Comparison of ENCODE assay signal across 10 cellular contexts in the genomic region with DNA sequence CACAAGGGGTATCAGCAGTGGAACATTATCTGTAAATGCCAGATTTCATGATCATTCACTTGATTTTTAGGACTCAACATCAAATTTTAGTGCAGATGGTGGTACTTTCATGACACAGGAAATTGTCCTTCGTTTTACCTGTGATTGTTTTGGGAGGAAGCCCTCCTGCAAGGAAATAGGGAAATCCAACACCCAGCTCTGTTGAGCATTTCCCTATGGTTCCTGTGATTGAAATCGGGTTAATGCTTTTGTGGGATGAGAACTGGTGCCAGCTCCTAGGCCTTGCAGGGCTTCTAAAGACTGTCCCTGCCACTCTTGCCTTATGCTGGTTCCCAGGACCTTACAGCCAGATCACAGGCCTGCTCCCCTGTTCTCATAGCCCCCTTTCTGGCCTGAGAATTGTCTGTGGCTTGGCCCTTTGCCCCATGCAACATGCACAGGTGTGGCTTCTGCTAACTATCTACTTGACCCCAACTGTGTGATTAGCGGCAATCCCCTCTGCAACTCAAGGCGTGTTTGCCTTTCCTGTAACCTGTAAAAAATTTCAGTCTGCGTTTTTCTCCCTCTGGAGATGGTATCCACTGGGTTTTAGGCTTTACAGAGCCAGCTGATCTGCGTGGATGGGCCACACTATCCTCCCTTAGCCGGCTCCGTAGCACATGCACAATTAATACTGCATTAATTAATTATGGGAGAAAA.
DNase-seq lines count a peak whose midpoint lies in the region; ATAC-seq and TF ChIP-seq lines count a peak whose summit lies in the region.
"Had no signal": no experiment of that assay in that cellular context is flagged by ENCODE, and none has a peak within 500 bp of the region (broad histone marks: within the 10 kb centered on the region; RNA-seq: fewer than 3 reads in every experiment).

No MANE protein-coding gene starts in this region.

- ATAC-seq in GM19397 (IDR thresholded peaks at IDR 0.05; ENCODE audit: unreplicated experiment) (peak; percentile 44), HG03103 (IDR thresholded peaks at IDR 0.05; ENCODE audit: low read depth, unreplicated experiment) (peak; percentile 46)

- no peaks in the 10 kb centered on the region for H3K9me3 Mint-ChIP-seq in endothelial cell (ENCODE audit: unreplicated experiment)

- no peaks in the 10 kb centered on the region for H3K27me3 ChIP-seq in GM06990 (replicated peaks; ENCODE audit: control insufficient read depth, insufficient read depth, low read length)
- H3K27me3 ChIP-seq in MG63 = no peaks in the 10 kb centered on the region

- H3K4me3 ChIP-seq in GM06990 (replicated peaks; ENCODE audit: low read depth, low read length) (no peak overlapping the region; the same call in 1 of the 2 replicates), MG63 (no peak overlapping the region)

- no peaks in the 10 kb centered on the region for H3K36me3 ChIP-seq in GM06990 (ENCODE audit: control insufficient read depth, insufficient read depth, low read length)
- no peaks in the 10 kb centered on the region for H3K36me3 ChIP-seq in MG63

- H3K27me3 Mint-ChIP-seq in endothelial cell (ENCODE audit: unreplicated experiment) = peaks cover 7% of the 10 kb centered on the region
- H3K27me3 Mint-ChIP-seq: activated naive CD8-positive, alpha-beta T cell had no signal

- peaks cover 90% of the 10 kb centered on the region for H3K4me1 Mint-ChIP-seq in endothelial cell (ENCODE audit: unreplicated experiment)

- H3K9me3 ChIP-seq in MG63 = no peaks in the 10 kb centered on the region

- peak; percentile 80 for DNase-seq in GM06990 (ENCODE audit: extremely low read depth, insufficient read length)
- DNase-seq in endothelial cell (ENCODE audit: low spot score) = no peak
- DNase-seq in T-helper 1 cell = no peak
- no peak for DNase-seq in hippocampal formation (lab: John Stamatoyannopoulos, UW)
- no peak for DNase-seq in NCI-H82 (lab: John Stamatoyannopoulos, UW)
- no peak for DNase-seq in MG63
- DNase-seq: NCI-H524 had no signal

- H3K36me3 Mint-ChIP-seq in endothelial cell (ENCODE audit: low read depth, unreplicated experiment) = peaks cover 30% of the 10 kb centered on the region

- no peak overlapping the region for H3K4me3 Mint-ChIP-seq in endothelial cell (ENCODE audit: unreplicated experiment)
- H3K4me3 Mint-ChIP-seq: activated naive CD8-positive, alpha-beta T cell had no signal

- TF ChIP-seq CTCF in GM06990 (IDR thresholded peaks at IDR 0.05; ENCODE audit: insufficient read depth, low read length, poor library complexity, severe bottlenecking) (no peak), endothelial cell (IDR thresholded peaks at IDR 0.05; ENCODE audit: unreplicated experiment) (no peak)

- peak overlapping the region; percentile 86 for H3K27ac Mint-ChIP-seq in endothelial cell (ENCODE audit: unreplicated experiment)
